17 cellular contexts compared by ENCODE assay signal in the genomic region with DNA sequence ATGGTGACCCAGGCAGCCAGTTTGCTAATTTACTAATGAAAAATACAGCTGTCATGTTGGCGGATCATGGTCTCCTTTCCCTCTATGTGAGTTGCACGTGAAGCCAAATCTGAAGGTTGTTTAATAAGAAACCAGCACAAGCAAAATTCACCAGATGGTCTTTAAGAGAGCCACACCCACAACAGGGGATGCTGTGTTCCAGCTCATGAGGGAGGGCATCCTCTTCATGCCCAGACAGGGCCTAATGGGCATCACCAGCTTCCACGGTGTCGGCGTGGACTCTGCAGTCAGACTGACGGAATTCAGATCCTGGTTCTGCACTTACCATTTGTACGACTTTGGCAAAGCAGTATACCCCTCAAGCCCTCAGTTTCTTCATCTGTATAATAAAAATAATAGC. TPM values are rescaled to one million over a fixed set of nuclear protein-coding genes. Genes with fewer than 3 reads are reported as not detected.
DNase-seq lines count a peak whose midpoint lies in the region; ATAC-seq and TF ChIP-seq lines count a peak whose summit lies in the region.
"Had no signal": no experiment of that assay in that cellular context is flagged by ENCODE, and none has a peak within 500 bp of the region (broad histone marks: within the 10 kb centered on the region; RNA-seq: fewer than 3 reads in every experiment).

No MANE protein-coding gene starts in this region.

- H3K36me3 Mint-ChIP-seq in activated CD8-positive, alpha-beta T cell treated with anti-CD3 and anti-CD28 coated beads, Interleukin-2, amount 10 ng/mL, durations not matched to agents 7 days and 5 days (ENCODE audit: low read depth): peaks cover 10% of the 10 kb centered on the region
- H3K36me3 Mint-ChIP-seq in activated CD8-positive, alpha-beta T cell treated with anti-CD3 and anti-CD28 coated beads for 36 hours (ENCODE audit: low read depth): peaks cover 13% of the 10 kb centered on the region
- peaks cover 33% of the 10 kb centered on the region for H3K36me3 Mint-ChIP-seq in stimulated activated memory B cell treated with anti-CD40 and anti-IgM and Interleukin-4, amounts not matched to agents 10 μg/mL and 1 μg/mL and 100 μg/mL, for 72 hours

- 81 to 89% (median 87%) methylated on average over 6 to 7 of the region's 7 CpGs for WGBS in spleen, 5 donors
- 77 to 85% methylated on average over 7 of the region's 7 CpGs for WGBS in aorta, 2 donors

- peaks cover 0 to 37% (median 31%) of the 10 kb centered on the region in 8 donors for H3K9me3 ChIP-seq in spleen
- H3K9me3 ChIP-seq in aorta (ENCODE audit: control insufficient read depth, low read length): no peaks in the 10 kb centered on the region

- no peak for ATAC-seq in activated CD8-positive, alpha-beta T cell treated with anti-CD3 and anti-CD28 coated beads, Interleukin-2, amount 10 ng/mL, durations not matched to agents 7 days and 5 days
- ATAC-seq in activated CD8-positive, alpha-beta T cell treated with anti-CD3 and anti-CD28 coated beads for 36 hours: no peak
- ATAC-seq in stimulated activated memory B cell treated with anti-CD40 and anti-IgM and Interleukin-4, amounts not matched to agents 10 μg/mL and 1 μg/mL and 100 μg/mL, for 72 hours: no peak
- ATAC-seq in aorta (ENCODE audit: low FRiP score): no peak
- ATAC-seq: HCT116 had no signal

- H3K4me1 ChIP-seq in spleen: peaks cover 0 to 25% (median 8%) of the 10 kb centered on the region in 6 donors
- no peaks in the 10 kb centered on the region for H3K4me1 ChIP-seq in aorta (ENCODE audit: control insufficient read depth in 1 of 2, insufficient read depth in 2 of 2, low read length in 2 of 2)
- H3K4me1 ChIP-seq: BLaER1, Caco-2 had no signal

- H3K4me3 Mint-ChIP-seq in activated CD8-positive, alpha-beta T cell treated with anti-CD3 and anti-CD28 coated beads, Interleukin-2, amount 10 ng/mL, durations not matched to agents 7 days and 5 days: no peak overlapping the region
- no peak overlapping the region for H3K4me3 Mint-ChIP-seq in activated CD8-positive, alpha-beta T cell treated with anti-CD3 and anti-CD28 coated beads for 36 hours
- no peak overlapping the region for H3K4me3 Mint-ChIP-seq in stimulated activated memory B cell treated with anti-CD40 and anti-IgM and Interleukin-4, amounts not matched to agents 10 μg/mL and 1 μg/mL and 100 μg/mL, for 72 hours
- H3K4me3 Mint-ChIP-seq: CD8-positive, alpha-beta memory T cell had no signal

- CTCF ChIA-PET in activated CD8-positive, alpha-beta T cell treated with anti-CD3 and anti-CD28 coated beads, Interleukin-2, amount 10 ng/mL, durations not matched to agents 7 days and 5 days (lab: Charles Lee): no interaction called here
- CTCF ChIA-PET in activated CD8-positive, alpha-beta T cell treated with anti-CD3 and anti-CD28 coated beads for 36 hours (lab: Charles Lee): no interaction called here

- H3K27ac ChIP-seq in spleen (no peak overlapping the region), aorta (ENCODE audit: low read depth in 1 of 2, low read length in 2 of 2) (no peak overlapping the region)
- H3K27ac ChIP-seq: BLaER1, GM23248, HL-60 had no signal

- TF ChIP-seq CTCF in activated CD8-positive, alpha-beta T cell treated with anti-CD3 and anti-CD28 coated beads for 36 hours (IDR thresholded peaks at IDR 0.05): no peak
- TF ChIP-seq CTCF in spleen (IDR thresholded peaks at IDR 0.05 in 8 of 11, conservative IDR thresholded peaks at IDR 0.05 in 3 of 11): no peak

- no peaks in the 10 kb centered on the region for H3K27me3 ChIP-seq in spleen (replicated peaks in 1 of 7)
- no peaks in the 10 kb centered on the region for H3K27me3 ChIP-seq in aorta (ENCODE audit: control insufficient read depth in 1 of 2, insufficient read depth in 2 of 2, low read length in 1 of 2)
- H3K27me3 ChIP-seq: BLaER1 had no signal

- intact Hi-C loops in activated CD8-positive, alpha-beta T cell treated with anti-CD3 and anti-CD28 coated beads for 36 hours (cut with micrococcal nuclease): no loop called here
- intact Hi-C loops in spleen (cut with DNase I; ENCODE audit: low total_unique reads) (no loop called here), aorta (cut with DNase I) (loop anchor here in 1 of 2 donors (5.0 kb wide), 1 partner anchor 52 kb away; no protein-coding TSS in a partner anchor)

- peak; percentile 14 for DNase-seq in activated CD8-positive, alpha-beta T cell treated with anti-CD3 and anti-CD28 coated beads, Interleukin-2, amount 10 ng/mL, durations not matched to agents 7 days and 5 days
- no peak for DNase-seq in activated CD8-positive, alpha-beta T cell treated with anti-CD3 and anti-CD28 coated beads for 36 hours
- DNase-seq in NCI-H1694 treated with DMSO at 0.1 percent for 48 hours (lab: John Stamatoyannopoulos, UW) (peak; percentile 76), NCI-H524 treated with DMSO at 0.1 percent for 48 hours (lab: John Stamatoyannopoulos, UW) (peak; percentile 75), spleen (no peak), NCI-H2107 treated with DMSO at 0.1 percent for 48 hours (lab: John Stamatoyannopoulos, UW; ENCODE audit: unreplicated experiment) (no peak), aorta (no peak)
- DNase-seq: 8988T; AML-193; Caco-2; CD8-positive, alpha-beta memory T cell; GM23248 had no signal

- H3K4me3 ChIP-seq in spleen: no peak overlapping the region
- no peak overlapping the region for H3K4me3 ChIP-seq in aorta (ENCODE audit: low read length in 2 of 2)
- H3K4me3 ChIP-seq: BLaER1, GM23248 had no signal

- H3K27ac Mint-ChIP-seq in activated CD8-positive, alpha-beta T cell treated with anti-CD3 and anti-CD28 coated beads, Interleukin-2, amount 10 ng/mL, durations not matched to agents 7 days and 5 days: no peak overlapping the region
- H3K27ac Mint-ChIP-seq in activated CD8-positive, alpha-beta T cell treated with anti-CD3 and anti-CD28 coated beads for 36 hours: no peak overlapping the region
- peak overlapping the region; percentile 18 for H3K27ac Mint-ChIP-seq in stimulated activated memory B cell treated with anti-CD40 and anti-IgM and Interleukin-4, amounts not matched to agents 10 μg/mL and 1 μg/mL and 100 μg/mL, for 72 hours

- H3K9me3 Mint-ChIP-seq in activated CD8-positive, alpha-beta T cell treated with anti-CD3 and anti-CD28 coated beads, Interleukin-2, amount 10 ng/mL, durations not matched to agents 7 days and 5 days (ENCODE audit: insufficient read depth): peaks cover 32% of the 10 kb centered on the region
- peaks cover 17% of the 10 kb centered on the region for H3K9me3 Mint-ChIP-seq in activated CD8-positive, alpha-beta T cell treated with anti-CD3 and anti-CD28 coated beads for 36 hours
- H3K9me3 Mint-ChIP-seq in stimulated activated memory B cell treated with anti-CD40 and anti-IgM and Interleukin-4, amounts not matched to agents 10 μg/mL and 1 μg/mL and 100 μg/mL, for 72 hours: peaks cover 19% of the 10 kb centered on the region

- H3K36me3 ChIP-seq in spleen (no peaks in the 10 kb centered on the region), aorta (ENCODE audit: control insufficient read depth in 1 of 2, insufficient read depth in 2 of 2, low read length in 1 of 2) (no peaks in the 10 kb centered on the region)
- H3K36me3 ChIP-seq: BLaER1 had no signal

- POLR2A ChIA-PET in activated CD8-positive, alpha-beta T cell treated with anti-CD3 and anti-CD28 coated beads, Interleukin-2, amount 10 ng/mL, durations not matched to agents 7 days and 5 days (lab: Charles Lee): no interaction called here
- POLR2A ChIA-PET in activated CD8-positive, alpha-beta T cell treated with anti-CD3 and anti-CD28 coated beads for 36 hours (lab: Charles Lee): no interaction called here

- no peaks in the 10 kb centered on the region for H3K4me1 Mint-ChIP-seq in activated CD8-positive, alpha-beta T cell treated with anti-CD3 and anti-CD28 coated beads, Interleukin-2, amount 10 ng/mL, durations not matched to agents 7 days and 5 days (ENCODE audit: low read depth)
- peaks cover 8% of the 10 kb centered on the region for H3K4me1 Mint-ChIP-seq in activated CD8-positive, alpha-beta T cell treated with anti-CD3 and anti-CD28 coated beads for 36 hours (ENCODE audit: low read depth)
- H3K4me1 Mint-ChIP-seq in stimulated activated memory B cell treated with anti-CD40 and anti-IgM and Interleukin-4, amounts not matched to agents 10 μg/mL and 1 μg/mL and 100 μg/mL, for 72 hours: peaks cover 8% of the 10 kb centered on the region

- no peak for TF ChIP-seq POLR2A in spleen (IDR thresholded peaks at IDR 0.05)

- no peaks in the 10 kb centered on the region for H3K27me3 Mint-ChIP-seq in activated CD8-positive, alpha-beta T cell treated with anti-CD3 and anti-CD28 coated beads, Interleukin-2, amount 10 ng/mL, durations not matched to agents 7 days and 5 days (ENCODE audit: low read depth)
- no peaks in the 10 kb centered on the region for H3K27me3 Mint-ChIP-seq in activated CD8-positive, alpha-beta T cell treated with anti-CD3 and anti-CD28 coated beads for 36 hours
- no peaks in the 10 kb centered on the region for H3K27me3 Mint-ChIP-seq in stimulated activated memory B cell treated with anti-CD40 and anti-IgM and Interleukin-4, amounts not matched to agents 10 μg/mL and 1 μg/mL and 100 μg/mL, for 72 hours
- H3K27me3 Mint-ChIP-seq: CD8-positive, alpha-beta memory T cell had no signal

RNA-seq across cellular contexts. Expression of a gene that starts 23.0 kb away (rescaled TPM):
- total RNA-seq in activated CD8-positive, alpha-beta T cell treated with anti-CD3 and anti-CD28 coated beads, Interleukin-2, amount 10 ng/mL, durations not matched to agents 7 days and 5 days: 10 to 100 TPM; 12.5 to 13.4 TPM
- 10 to 100 TPM; 14.0 to 15.0 TPM for total RNA-seq in activated CD8-positive, alpha-beta T cell treated with anti-CD3 and anti-CD28 coated beads for 36 hours
- total RNA-seq in spleen (100 to 1,000 TPM in 4 of 7 donors, 10 to 100 TPM in 3; 83.4 to 126 (median 110) TPM), aorta (100 to 1,000 TPM; 135 to 172 TPM)
- polyA plus RNA-seq in spleen (10 to 100 TPM; 32.6 to 44.4 (median 33.7) TPM), aorta (10 to 100 TPM; 59.2 to 98.3 TPM)

RNA-seq across cellular contexts. Expression of a gene that starts 23.1 kb away (rescaled TPM):
- 1 to 10 TPM; 4.8 to 6.3 TPM for total RNA-seq in activated CD8-positive, alpha-beta T cell treated with anti-CD3 and anti-CD28 coated beads, Interleukin-2, amount 10 ng/mL, durations not matched to agents 7 days and 5 days
- 1 to 10 TPM; 6.3 to 6.8 TPM for total RNA-seq in activated CD8-positive, alpha-beta T cell treated with anti-CD3 and anti-CD28 coated beads for 36 hours
- 1 to 10 TPM; 2.8 to 6.6 (median 4.8) TPM for total RNA-seq in spleen
- polyA plus RNA-seq in spleen: 1 to 10 TPM; 2.6 to 5.5 (median 4.7) TPM
- total RNA-seq in aorta: 1 to 10 TPM; 5.1 to 6.8 TPM
- polyA plus RNA-seq in aorta: 1 to 10 TPM; 2.9 to 8.0 TPM

RNA-seq across cellular contexts. Expression of a gene that starts 39.9 kb away (rescaled TPM):
- total RNA-seq in activated CD8-positive, alpha-beta T cell treated with anti-CD3 and anti-CD28 coated beads, Interleukin-2, amount 10 ng/mL, durations not matched to agents 7 days and 5 days: not detected
- not detected for total RNA-seq in activated CD8-positive, alpha-beta T cell treated with anti-CD3 and anti-CD28 coated beads for 36 hours
- total RNA-seq in spleen: not detected
- not detected for polyA plus RNA-seq in spleen
- total RNA-seq in aorta: not detected
- not detected for polyA plus RNA-seq in aorta
- total RNA-seq: Caco-2; CD8-positive, alpha-beta memory T cell; Daoy; GM23248 had no signal
- polyA plus RNA-seq: CD8-positive, alpha-beta memory T cell; GM23248 had no signal

Comparison
In these comparisons a context has a peak if more than half of its experiments do, and no peak if none do; other contexts are left out.
1. DNase-seq: peak in activated CD8-positive, alpha-beta T cell treated with anti-CD3 and anti-CD28 coated beads, Interleukin-2, amount 10 ng/mL, durations not matched to agents 7 days and 5 days (single experiment), NCI-H1694 treated with DMSO at 0.1 percent for 48 hours (single experiment) and NCI-H524 treated with DMSO at 0.1 percent for 48 hours (single experiment); none in activated CD8-positive, alpha-beta T cell treated with anti-CD3 and anti-CD28 coated beads for 36 hours (single experiment), spleen (single experiment), NCI-H2107 treated with DMSO at 0.1 percent for 48 hours (single experiment) and aorta (0 of 2).
2. RNA of a gene that starts 23.0 kb away (total RNA-seq): 135 to 172 TPM in aorta and 83.4 to 126 TPM in spleen; 14.0 to 15.0 TPM in activated CD8-positive, alpha-beta T cell treated with anti-CD3 and anti-CD28 coated beads for 36 hours and 12.5 to 13.4 TPM in activated CD8-positive, alpha-beta T cell treated with anti-CD3 and anti-CD28 coated beads, Interleukin-2, amount 10 ng/mL, durations not matched to agents 7 days and 5 days; every median in the first group is over 4 times any median in the second.